ENCODE assay signal across 8 cellular contexts in the genomic region with DNA sequence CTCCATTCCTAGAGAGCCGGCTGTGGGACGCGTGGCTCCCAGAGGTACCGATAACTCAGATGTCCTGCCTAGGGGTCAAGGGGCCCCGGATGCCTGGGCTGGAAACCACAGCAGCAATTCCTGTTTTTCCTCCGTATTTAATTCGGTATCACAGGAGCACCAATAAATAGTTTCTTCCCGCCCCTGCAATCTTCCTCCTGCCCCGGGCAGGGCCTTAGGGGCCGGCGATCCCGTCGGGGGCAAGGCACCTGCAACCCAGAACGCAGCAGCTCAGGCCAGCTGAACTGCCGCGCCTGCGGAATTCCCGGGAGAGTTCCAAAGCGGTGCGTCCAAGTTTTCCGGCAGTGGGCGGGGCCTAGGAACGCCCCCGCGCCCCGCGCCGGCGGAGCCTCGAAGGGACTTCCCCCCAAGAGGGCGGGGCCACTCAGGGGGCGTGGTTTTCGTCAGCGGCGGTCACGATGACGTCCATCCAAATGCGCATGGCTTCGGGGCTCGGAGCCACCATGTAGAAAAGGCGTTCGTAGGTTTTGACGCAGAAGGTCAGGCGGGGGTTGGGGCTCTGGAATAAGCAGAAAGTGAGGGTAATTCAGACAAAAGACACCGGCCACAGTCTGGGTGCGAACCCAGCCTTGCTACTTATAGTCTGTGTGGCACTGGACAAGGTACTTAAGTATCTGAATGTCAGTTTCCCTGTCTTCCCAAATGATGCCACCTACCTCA. TPM values are rescaled to one million over a fixed set of nuclear protein-coding genes. Genes with fewer than 3 reads are reported as not detected.
DNase-seq lines count a peak whose midpoint lies in the region; ATAC-seq and TF ChIP-seq lines count a peak whose summit lies in the region.

No MANE protein-coding gene starts in this region.

- ATAC-seq in HG02798 (IDR thresholded peaks at IDR 0.05; ENCODE audit: poor library complexity, unreplicated experiment) (peak; percentile 75), GM19023 (IDR thresholded peaks at IDR 0.05; ENCODE audit: unreplicated experiment) (no peak)

- H3K4me3 ChIP-seq in ectodermal cell (ENCODE audit: insufficient read depth, low read depth, low read length) (peak overlapping the region; percentile 31), lower leg skin (ENCODE audit: low read depth, poor library complexity, severe bottlenecking) (no peak overlapping the region)

- no peaks in the 10 kb centered on the region for H3K27me3 ChIP-seq in ectodermal cell (ENCODE audit: control insufficient read depth, insufficient read depth, low read length, poor library complexity, severe bottlenecking)

- DNase-seq in EL: peak; percentile 91
- peak; percentile 85 for DNase-seq in NCI-H526 treated with DMSO at 0.1 percent for 48 hours (lab: John Stamatoyannopoulos, UW)
- DNase-seq in activated CD8-positive, alpha-beta memory T cell treated with anti-CD3 and anti-CD28 coated beads for 24 hours: peak; percentile 98
- DNase-seq in lower leg skin (ENCODE audit: low spot score in 2 of 2): peak; percentile 92 to 99
- peak; percentile 98 for DNase-seq in stimulated activated CD4-positive, alpha-beta T cell treated with anti-CD3 and anti-CD28 coated beads, Interleukin-4, amount 100 ng/mL, for 1 hour

- H3K36me3 ChIP-seq in ectodermal cell (ENCODE audit: control insufficient read depth, insufficient read depth, low read length): no peaks in the 10 kb centered on the region

- TF ChIP-seq CTCF in lower leg skin (IDR thresholded peaks at IDR 0.05): no peak

- WGBS in ectodermal cell, 2 experiments: 7 to 8% methylated on average over 46 of the region's 46 CpGs
- 4% methylated on average over 43 to 44 of the region's 46 CpGs for WGBS in lower leg skin, 2 donors

- intact Hi-C loops in lower leg skin (cut with DNase I; ENCODE audit: low total_unique reads): no loop called here

- no peaks in the 10 kb centered on the region for H3K4me1 ChIP-seq in ectodermal cell (ENCODE audit: control insufficient read depth, insufficient read depth, low read length)

- peak overlapping the region; percentile 44 for H3K27ac ChIP-seq in ectodermal cell (ENCODE audit: insufficient read depth, low read depth, low read length, poor library complexity, severe bottlenecking)

- TF ChIP-seq POLR2A in lower leg skin (IDR thresholded peaks at IDR 0.05): no peak

- H3K9me3 ChIP-seq in ectodermal cell (ENCODE audit: control insufficient read depth, low read length): no peaks in the 10 kb centered on the region

RNA-seq across cellular contexts. Expression of gene LYPD3, which starts 9.7 kb away (rescaled TPM):
- 0.94 TPM for polyA plus RNA-seq in ectodermal cell (2013, experiment 1 of 4)
- 1.3 TPM for polyA plus RNA-seq in ectodermal cell (2013, experiment 2 of 4)
- polyA plus RNA-seq in ectodermal cell (2013, experiment 3 of 4): 0.80 TPM
- 1.5 TPM for polyA plus RNA-seq in ectodermal cell (2013, experiment 4 of 4)
- total RNA-seq in lower leg skin: 100 to 1,000 TPM; 344 to 549 (median 466) TPM

RNA-seq across cellular contexts. Expression of gene PHLDB3, which starts 29.4 kb away (rescaled TPM):
- polyA plus RNA-seq in ectodermal cell (2013, experiment 1 of 4): 10.0 TPM
- polyA plus RNA-seq in ectodermal cell (2013, experiment 2 of 4): 9.2 TPM
- polyA plus RNA-seq in ectodermal cell (2013, experiment 3 of 4): 10.6 TPM
- polyA plus RNA-seq in ectodermal cell (2013, experiment 4 of 4): 7.9 TPM
- total RNA-seq in lower leg skin: 100 to 1,000 TPM in 2 of 4 donors, 10 to 100 TPM in 2; 86.9 to 136 (median 114) TPM

RNA-seq across cellular contexts. Expression of gene ETHE1, which starts 51.9 kb away (rescaled TPM):
- polyA plus RNA-seq in ectodermal cell (2013, experiment 1 of 4): 24.6 TPM
- polyA plus RNA-seq in ectodermal cell (2013, experiment 2 of 4): 21.2 TPM
- polyA plus RNA-seq in ectodermal cell (2013, experiment 3 of 4): 23.7 TPM
- 24.8 TPM for polyA plus RNA-seq in ectodermal cell (2013, experiment 4 of 4)
- total RNA-seq in lower leg skin: 10 to 100 TPM; 63.4 to 79.3 (median 72.8) TPM

RNA-seq across cellular contexts. Expression of gene ZNF575, which starts 57.8 kb away (rescaled TPM):
- 0.56 TPM for polyA plus RNA-seq in ectodermal cell (2013, experiment 1 of 4)
- polyA plus RNA-seq in ectodermal cell (2013, experiment 2 of 4): 0.48 TPM
- polyA plus RNA-seq in ectodermal cell (2013, experiment 3 of 4): 0.75 TPM
- 0.61 TPM for polyA plus RNA-seq in ectodermal cell (2013, experiment 4 of 4)
- total RNA-seq in lower leg skin: under 1 TPM in 3 of 4 donors, not detected in 1; 0.42 to 0.94 (median 0.88) TPM
